ENCODE assay signal across 1 cellular context in the genomic region with DNA sequence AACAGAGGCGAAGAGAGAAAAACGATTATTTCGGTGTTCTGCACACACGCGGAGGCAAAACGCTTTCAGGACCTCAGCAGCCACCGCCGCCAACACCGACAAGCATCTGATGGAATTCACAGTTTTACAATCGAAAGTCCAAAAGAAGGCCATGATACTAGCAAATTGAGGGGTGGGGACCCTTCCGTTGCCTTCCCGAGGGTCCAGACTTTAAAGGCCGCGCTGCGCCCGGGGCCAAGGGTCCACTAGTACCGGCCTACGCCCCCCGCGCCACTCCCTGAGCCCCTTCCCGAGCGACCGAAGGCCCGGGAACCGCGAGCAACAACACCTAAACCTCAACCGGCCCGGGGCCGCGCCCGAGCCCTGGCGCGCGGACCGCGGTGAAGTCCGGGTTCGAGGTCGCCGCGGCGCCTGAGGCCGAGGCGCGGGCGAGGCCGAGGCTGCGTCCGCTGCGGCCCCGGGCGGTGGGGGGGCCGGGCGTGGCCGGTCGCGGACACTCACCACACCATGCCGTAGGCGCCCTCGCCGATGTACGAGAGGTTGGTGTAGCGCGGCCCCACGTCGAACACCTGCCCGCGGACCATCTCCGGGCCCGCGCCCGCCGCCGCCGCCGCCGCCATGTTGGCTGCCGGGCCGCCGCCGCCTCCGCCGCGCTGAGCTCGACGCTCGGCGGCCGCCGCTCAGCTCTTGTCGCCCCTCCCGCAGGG.
TF ChIP-seq lines count a peak whose summit lies in the region.

No MANE protein-coding gene starts in this region.

TF ChIP-seq in GM12878, 131 proteins besides CTCF, POLR2A, EP300 and RAD21 (continued from another document and continues in another):
- TF ChIP-seq, protein P1, sequence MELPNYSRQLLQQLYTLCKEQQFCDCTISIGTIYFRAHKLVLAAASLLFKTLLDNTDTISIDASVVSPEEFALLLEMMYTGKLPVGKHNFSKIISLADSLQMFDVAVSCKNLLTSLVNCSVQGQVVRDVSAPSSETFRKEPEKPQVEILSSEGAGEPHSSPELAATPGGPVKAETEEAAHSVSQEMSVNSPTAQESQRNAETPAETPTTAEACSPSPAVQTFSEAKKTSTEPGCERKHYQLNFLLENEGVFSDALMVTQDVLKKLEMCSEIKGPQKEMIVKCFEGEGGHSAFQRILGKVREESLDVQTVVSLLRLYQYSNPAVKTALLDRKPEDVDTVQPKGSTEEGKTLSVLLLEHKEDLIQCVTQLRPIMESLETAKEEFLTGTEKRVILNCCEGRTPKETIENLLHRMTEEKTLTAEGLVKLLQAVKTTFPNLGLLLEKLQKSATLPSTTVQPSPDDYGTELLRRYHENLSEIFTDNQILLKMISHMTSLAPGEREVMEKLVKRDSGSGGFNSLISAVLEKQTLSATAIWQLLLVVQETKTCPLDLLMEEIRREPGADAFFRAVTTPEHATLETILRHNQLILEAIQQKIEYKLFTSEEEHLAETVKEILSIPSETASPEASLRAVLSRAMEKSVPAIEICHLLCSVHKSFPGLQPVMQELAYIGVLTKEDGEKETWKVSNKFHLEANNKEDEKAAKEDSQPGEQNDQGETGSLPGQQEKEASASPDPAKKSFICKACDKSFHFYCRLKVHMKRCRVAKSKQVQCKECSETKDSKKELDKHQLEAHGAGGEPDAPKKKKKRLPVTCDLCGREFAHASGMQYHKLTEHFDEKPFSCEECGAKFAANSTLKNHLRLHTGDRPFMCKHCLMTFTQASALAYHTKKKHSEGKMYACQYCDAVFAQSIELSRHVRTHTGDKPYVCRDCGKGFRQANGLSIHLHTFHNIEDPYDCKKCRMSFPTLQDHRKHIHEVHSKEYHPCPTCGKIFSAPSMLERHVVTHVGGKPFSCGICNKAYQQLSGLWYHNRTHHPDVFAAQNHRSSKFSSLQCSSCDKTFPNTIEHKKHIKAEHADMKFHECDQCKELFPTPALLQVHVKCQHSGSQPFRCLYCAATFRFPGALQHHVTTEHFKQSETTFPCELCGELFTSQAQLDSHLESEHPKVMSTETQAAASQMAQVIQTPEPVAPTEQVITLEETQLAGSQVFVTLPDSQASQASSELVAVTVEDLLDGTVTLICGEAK (IDR thresholded peaks at IDR 0.05; ENCODE audit: borderline replicate concordance): no peak
- TF ChIP-seq RCOR1 (conservative IDR thresholded peaks at IDR 0.05; ENCODE audit: low read depth, low read length) (no peak), IKZF1 (conservative IDR thresholded peaks at IDR 0.05) (no peak; the same call in none of the 2 replicates), CHD4 (IDR thresholded peaks at IDR 0.05) (no peak), PML (IDR thresholded peaks at IDR 0.05; ENCODE audit: low read length) (no peak), RUNX3 (IDR thresholded peaks at IDR 0.05; ENCODE audit: low read length) (no peak; the same call in 1 of the 2 replicates), TAF1 (IDR thresholded peaks at IDR 0.05; ENCODE audit: borderline replicate concordance, low read depth, low read length) (no peak), IKZF2 (IDR thresholded peaks at IDR 0.05) (no peak), SUPT20H (IDR thresholded peaks at IDR 0.05; ENCODE audit: borderline replicate concordance, control insufficient read depth, low read depth, low read length) (no peak), NFYA (IDR thresholded peaks at IDR 0.05; ENCODE audit: borderline replicate concordance, low read depth, low read length) (no peak), BCL11A (IDR thresholded peaks at IDR 0.05; ENCODE audit: low read depth, low read length) (no peak), SIX5 (IDR thresholded peaks at IDR 0.05; ENCODE audit: low read depth, low read length, severe bottlenecking) (no peak)
- TF ChIP-seq, protein P2, sequence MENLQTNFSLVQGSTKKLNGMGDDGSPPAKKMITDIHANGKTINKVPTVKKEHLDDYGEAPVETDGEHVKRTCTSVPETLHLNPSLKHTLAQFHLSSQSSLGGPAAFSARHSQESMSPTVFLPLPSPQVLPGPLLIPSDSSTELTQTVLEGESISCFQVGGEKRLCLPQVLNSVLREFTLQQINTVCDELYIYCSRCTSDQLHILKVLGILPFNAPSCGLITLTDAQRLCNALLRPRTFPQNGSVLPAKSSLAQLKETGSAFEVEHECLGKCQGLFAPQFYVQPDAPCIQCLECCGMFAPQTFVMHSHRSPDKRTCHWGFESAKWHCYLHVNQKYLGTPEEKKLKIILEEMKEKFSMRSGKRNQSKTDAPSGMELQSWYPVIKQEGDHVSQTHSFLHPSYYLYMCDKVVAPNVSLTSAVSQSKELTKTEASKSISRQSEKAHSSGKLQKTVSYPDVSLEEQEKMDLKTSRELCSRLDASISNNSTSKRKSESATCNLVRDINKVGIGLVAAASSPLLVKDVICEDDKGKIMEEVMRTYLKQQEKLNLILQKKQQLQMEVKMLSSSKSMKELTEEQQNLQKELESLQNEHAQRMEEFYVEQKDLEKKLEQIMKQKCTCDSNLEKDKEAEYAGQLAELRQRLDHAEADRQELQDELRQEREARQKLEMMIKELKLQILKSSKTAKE (IDR thresholded peaks at IDR 0.05; ENCODE audit: low read depth, poor library complexity, severe bottlenecking): no peak
- TF ChIP-seq, protein P3, sequence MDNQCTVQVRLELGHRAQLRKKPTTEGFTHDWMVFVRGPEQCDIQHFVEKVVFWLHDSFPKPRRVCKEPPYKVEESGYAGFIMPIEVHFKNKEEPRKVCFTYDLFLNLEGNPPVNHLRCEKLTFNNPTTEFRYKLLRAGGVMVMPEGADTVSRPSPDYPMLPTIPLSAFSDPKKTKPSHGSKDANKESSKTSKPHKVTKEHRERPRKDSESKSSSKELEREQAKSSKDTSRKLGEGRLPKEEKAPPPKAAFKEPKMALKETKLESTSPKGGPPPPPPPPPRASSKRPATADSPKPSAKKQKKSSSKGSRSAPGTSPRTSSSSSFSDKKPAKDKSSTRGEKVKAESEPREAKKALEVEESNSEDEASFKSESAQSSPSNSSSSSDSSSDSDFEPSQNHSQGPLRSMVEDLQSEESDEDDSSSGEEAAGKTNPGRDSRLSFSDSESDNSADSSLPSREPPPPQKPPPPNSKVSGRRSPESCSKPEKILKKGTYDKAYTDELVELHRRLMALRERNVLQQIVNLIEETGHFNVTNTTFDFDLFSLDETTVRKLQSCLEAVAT (IDR thresholded peaks at IDR 0.05): peak; percentile 31; the same call in 1 of the 2 replicates
- TF ChIP-seq, protein P4, sequence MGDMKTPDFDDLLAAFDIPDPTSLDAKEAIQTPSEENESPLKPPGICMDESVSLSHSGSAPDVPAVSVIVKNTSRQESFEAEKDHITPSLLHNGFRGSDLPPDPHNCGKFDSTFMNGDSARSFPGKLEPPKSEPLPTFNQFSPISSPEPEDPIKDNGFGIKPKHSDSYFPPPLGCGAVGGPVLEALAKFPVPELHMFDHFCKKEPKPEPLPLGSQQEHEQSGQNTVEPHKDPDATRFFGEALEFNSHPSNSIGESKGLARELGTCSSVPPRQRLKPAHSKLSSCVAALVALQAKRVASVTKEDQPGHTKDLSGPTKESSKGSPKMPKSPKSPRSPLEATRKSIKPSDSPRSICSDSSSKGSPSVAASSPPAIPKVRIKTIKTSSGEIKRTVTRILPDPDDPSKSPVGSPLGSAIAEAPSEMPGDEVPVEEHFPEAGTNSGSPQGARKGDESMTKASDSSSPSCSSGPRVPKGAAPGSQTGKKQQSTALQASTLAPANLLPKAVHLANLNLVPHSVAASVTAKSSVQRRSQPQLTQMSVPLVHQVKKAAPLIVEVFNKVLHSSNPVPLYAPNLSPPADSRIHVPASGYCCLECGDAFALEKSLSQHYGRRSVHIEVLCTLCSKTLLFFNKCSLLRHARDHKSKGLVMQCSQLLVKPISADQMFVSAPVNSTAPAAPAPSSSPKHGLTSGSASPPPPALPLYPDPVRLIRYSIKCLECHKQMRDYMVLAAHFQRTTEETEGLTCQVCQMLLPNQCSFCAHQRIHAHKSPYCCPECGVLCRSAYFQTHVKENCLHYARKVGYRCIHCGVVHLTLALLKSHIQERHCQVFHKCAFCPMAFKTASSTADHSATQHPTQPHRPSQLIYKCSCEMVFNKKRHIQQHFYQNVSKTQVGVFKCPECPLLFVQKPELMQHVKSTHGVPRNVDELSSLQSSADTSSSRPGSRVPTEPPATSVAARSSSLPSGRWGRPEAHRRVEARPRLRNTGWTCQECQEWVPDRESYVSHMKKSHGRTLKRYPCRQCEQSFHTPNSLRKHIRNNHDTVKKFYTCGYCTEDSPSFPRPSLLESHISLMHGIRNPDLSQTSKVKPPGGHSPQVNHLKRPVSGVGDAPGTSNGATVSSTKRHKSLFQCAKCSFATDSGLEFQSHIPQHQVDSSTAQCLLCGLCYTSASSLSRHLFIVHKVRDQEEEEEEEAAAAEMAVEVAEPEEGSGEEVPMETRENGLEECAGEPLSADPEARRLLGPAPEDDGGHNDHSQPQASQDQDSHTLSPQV (IDR thresholded peaks at IDR 0.05): no peak
- TF ChIP-seq, protein P5, sequence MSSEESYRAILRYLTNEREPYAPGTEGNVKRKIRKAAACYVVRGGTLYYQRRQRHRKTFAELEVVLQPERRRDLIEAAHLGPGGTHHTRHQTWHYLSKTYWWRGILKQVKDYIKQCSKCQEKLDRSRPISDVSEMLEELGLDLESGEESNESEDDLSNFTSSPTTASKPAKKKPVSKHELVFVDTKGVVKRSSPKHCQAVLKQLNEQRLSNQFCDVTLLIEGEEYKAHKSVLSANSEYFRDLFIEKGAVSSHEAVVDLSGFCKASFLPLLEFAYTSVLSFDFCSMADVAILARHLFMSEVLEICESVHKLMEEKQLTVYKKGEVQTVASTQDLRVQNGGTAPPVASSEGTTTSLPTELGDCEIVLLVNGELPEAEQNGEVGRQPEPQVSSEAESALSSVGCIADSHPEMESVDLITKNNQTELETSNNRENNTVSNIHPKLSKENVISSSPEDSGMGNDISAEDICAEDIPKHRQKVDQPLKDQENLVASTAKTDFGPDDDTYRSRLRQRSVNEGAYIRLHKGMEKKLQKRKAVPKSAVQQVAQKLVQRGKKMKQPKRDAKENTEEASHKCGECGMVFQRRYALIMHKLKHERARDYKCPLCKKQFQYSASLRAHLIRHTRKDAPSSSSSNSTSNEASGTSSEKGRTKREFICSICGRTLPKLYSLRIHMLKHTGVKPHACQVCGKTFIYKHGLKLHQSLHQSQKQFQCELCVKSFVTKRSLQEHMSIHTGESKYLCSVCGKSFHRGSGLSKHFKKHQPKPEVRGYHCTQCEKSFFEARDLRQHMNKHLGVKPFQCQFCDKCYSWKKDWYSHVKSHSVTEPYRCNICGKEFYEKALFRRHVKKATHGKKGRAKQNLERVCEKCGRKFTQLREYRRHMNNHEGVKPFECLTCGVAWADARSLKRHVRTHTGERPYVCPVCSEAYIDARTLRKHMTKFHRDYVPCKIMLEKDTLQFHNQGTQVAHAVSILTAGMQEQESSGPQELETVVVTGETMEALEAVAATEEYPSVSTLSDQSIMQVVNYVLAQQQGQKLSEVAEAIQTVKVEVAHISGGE (CRISPR knock-in tag; IDR thresholded peaks at IDR 0.05): no peak
- TF ChIP-seq, protein P6, sequence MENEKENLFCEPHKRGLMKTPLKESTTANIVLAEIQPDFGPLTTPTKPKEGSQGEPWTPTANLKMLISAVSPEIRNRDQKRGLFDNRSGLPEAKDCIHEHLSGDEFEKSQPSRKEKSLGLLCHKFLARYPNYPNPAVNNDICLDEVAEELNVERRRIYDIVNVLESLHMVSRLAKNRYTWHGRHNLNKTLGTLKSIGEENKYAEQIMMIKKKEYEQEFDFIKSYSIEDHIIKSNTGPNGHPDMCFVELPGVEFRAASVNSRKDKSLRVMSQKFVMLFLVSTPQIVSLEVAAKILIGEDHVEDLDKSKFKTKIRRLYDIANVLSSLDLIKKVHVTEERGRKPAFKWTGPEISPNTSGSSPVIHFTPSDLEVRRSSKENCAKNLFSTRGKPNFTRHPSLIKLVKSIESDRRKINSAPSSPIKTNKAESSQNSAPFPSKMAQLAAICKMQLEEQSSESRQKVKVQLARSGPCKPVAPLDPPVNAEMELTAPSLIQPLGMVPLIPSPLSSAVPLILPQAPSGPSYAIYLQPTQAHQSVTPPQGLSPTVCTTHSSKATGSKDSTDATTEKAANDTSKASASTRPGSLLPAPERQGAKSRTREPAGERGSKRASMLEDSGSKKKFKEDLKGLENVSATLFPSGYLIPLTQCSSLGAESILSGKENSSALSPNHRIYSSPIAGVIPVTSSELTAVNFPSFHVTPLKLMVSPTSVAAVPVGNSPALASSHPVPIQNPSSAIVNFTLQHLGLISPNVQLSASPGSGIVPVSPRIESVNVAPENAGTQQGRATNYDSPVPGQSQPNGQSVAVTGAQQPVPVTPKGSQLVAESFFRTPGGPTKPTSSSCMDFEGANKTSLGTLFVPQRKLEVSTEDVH (IDR thresholded peaks at IDR 0.05; ENCODE audit: low read depth, partially characterized antibody): no peak
- TF ChIP-seq, protein P7, sequence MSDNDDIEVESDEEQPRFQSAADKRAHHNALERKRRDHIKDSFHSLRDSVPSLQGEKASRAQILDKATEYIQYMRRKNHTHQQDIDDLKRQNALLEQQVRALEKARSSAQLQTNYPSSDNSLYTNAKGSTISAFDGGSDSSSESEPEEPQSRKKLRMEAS (IDR thresholded peaks at IDR 0.05; ENCODE audit: low read depth, low read length): no peak; the same call in 1 of the 2 replicates
- TF ChIP-seq, protein P8, sequence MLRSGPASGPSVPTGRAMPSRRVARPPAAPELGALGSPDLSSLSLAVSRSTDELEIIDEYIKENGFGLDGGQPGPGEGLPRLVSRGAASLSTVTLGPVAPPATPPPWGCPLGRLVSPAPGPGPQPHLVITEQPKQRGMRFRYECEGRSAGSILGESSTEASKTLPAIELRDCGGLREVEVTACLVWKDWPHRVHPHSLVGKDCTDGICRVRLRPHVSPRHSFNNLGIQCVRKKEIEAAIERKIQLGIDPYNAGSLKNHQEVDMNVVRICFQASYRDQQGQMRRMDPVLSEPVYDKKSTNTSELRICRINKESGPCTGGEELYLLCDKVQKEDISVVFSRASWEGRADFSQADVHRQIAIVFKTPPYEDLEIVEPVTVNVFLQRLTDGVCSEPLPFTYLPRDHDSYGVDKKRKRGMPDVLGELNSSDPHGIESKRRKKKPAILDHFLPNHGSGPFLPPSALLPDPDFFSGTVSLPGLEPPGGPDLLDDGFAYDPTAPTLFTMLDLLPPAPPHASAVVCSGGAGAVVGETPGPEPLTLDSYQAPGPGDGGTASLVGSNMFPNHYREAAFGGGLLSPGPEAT (IDR thresholded peaks at IDR 0.05; ENCODE audit: low read depth): no peak
- TF ChIP-seq, protein P9, sequence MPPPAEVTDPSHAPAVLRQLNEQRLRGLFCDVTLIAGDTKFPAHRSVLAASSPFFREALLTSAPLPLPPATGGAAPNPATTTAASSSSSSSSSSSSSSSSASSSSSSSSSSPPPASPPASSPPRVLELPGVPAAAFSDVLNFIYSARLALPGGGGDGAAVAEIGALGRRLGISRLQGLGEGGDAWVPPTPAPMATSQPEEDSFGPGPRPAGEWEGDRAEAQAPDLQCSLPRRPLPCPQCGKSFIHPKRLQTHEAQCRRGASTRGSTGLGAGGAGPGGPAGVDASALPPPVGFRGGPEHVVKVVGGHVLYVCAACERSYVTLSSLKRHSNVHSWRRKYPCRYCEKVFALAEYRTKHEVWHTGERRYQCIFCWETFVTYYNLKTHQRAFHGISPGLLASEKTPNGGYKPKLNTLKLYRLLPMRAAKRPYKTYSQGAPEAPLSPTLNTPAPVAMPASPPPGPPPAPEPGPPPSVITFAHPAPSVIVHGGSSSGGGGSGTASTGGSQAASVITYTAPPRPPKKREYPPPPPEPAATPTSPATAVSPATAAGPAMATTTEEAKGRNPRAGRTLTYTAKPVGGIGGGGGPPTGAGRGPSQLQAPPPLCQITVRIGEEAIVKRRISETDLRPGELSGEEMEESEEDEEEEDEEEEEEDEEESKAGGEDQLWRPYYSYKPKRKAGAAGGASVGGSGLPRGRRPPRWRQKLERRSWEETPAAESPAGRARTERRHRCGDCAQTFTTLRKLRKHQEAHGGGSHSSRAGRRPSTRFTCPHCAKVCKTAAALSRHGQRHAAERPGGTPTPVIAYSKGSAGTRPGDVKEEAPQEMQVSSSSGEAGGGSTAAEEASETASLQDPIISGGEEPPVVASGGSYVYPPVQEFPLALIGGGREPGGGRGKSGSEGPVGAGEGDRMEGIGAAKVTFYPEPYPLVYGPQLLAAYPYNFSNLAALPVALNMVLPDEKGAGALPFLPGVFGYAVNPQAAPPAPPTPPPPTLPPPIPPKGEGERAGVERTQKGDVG (CRISPR knock-in tag; IDR thresholded peaks at IDR 0.05): no peak
